Comparison of ENCODE assay signal across 31 cellular contexts in genomic region chr3:119160361-119160760, GRCh38. TPM values are rescaled to one million over a fixed set of nuclear protein-coding genes. Genes with fewer than 3 reads are reported as not detected.
"Had no signal": no experiment of that assay in that cellular context is flagged by ENCODE, and none has a peak within 500 bp of the region (broad histone marks: within the 10 kb centered on the region; RNA-seq: fewer than 3 reads in every experiment).

No MANE protein-coding gene starts in this region.

- DNase-seq: activated CD4-positive, alpha-beta T cell treated with anti-CD3 and anti-CD28 coated beads, Interleukin-2, amount 10 ng/mL, durations not matched to agents 24 days and 14 days; activated CD4-positive, alpha-beta T cell treated with anti-CD3 and anti-CD28 coated beads, Interleukin-2, amount 50 U/mL, for 48 hours; activated CD8-positive, alpha-beta memory T cell treated with anti-CD3 and anti-CD28 coated beads, Interleukin-2, amount 10 ng/mL, durations not matched to agents 7 days and 5 days; activated effector memory CD4-positive, alpha-beta T cell treated with Interleukin-2 at 50 U/mL for 16 hours; activated naive CD4-positive, alpha-beta T cell; activated naive CD8-positive, alpha-beta T cell treated with anti-CD3 and anti-CD28 coated beads, Interleukin-2, amount 50 U/mL, for 24 hours; activated T-cell treated with anti-CD3 and anti-CD28 coated beads, Interleukin-2, amount 50 U/mL, for 24 hours; amniotic stem cell; body of pancreas; MV-4-11; NCI-H1105; NCI-H1436; NCI-H1694 treated with DMSO at 0.1 percent for 48 hours; NCI-H2029 treated with DMSO at 0.1 percent for 48 hours; NCI-H345; NCI-H510A; NCI-H526 treated with DMSO at 0.1 percent for 48 hours; NCI-H82; Peyer's patch; Right ventricle myocardium superior had no signal

- H3K4me2 ChIP-seq: KMS-11 had no signal

- H3K27ac Mint-ChIP-seq: activated CD4-positive, alpha-beta T cell treated with anti-CD3 and anti-CD28 coated beads, Interleukin-2, amount 10 ng/mL, durations not matched to agents 24 days and 14 days; activated CD8-positive, alpha-beta memory T cell treated with anti-CD3 and anti-CD28 coated beads, Interleukin-2, amount 10 ng/mL, durations not matched to agents 7 days and 5 days; activated naive CD4-positive, alpha-beta T cell treated with anti-CD3 and anti-CD28 coated beads, Interleukin-2, amount 50 U/mL, for 72 hours; activated naive CD8-positive, alpha-beta T cell treated with anti-CD3 and anti-CD28 coated beads, Interleukin-2, amount 50 U/mL, for 24 hours; activated T-cell treated with anti-CD3 and anti-CD28 coated beads, Interleukin-2, amount 50 U/mL, for 24 hours; activated T-helper 1 cell treated with anti-CD3 and anti-CD28 coated beads, Interleukin-12 subunit alpha, Interleukin-12 subunit beta, Interleukin-2, Interleukin-4 antibody, amounts not matched to agents 30 ng/mL and 10 ng/mL and 1 ng/mL, durations not matched to agents 14 hours and 24 hours and 36 hours; T-helper 1 cell treated with Interleukin-12 subunit alpha and Interleukin-12 subunit beta and Interleukin-4 antibody, amounts not matched to agents 30 μg/mL and 1 μg/mL, for 36 hours had no signal

- H3K36me3 Mint-ChIP-seq: activated CD8-positive, alpha-beta memory T cell treated with anti-CD3 and anti-CD28 coated beads, Interleukin-2, amount 10 ng/mL, durations not matched to agents 7 days and 5 days had no signal

- H3K36me3 ChIP-seq: ascending aorta, cardiac muscle cell, Peyer's patch had no signal

- H3K27me3 Mint-ChIP-seq: activated CD4-positive, alpha-beta T cell treated with anti-CD3 and anti-CD28 coated beads, Interleukin-2, amount 10 ng/mL, durations not matched to agents 24 days and 14 days had no signal

- ATAC-seq: activated CD4-positive, CD25-positive, alpha-beta regulatory T cell treated with anti-CD3 and anti-CD28 coated beads, Interleukin-2, amount 50 U/mL, for 24 hours; activated CD8-positive, alpha-beta memory T cell treated with anti-CD3 and anti-CD28 coated beads, Interleukin-2, amount 10 ng/mL, durations not matched to agents 7 days and 5 days; activated naive CD4-positive, alpha-beta T cell treated with anti-CD3 and anti-CD28 coated beads, Interleukin-2, amount 50 U/mL, for 72 hours; activated naive CD8-positive, alpha-beta T cell treated with anti-CD3 and anti-CD28 coated beads, Interleukin-2, amount 50 U/mL, for 24 hours; body of pancreas had no signal

- H3K4me3 ChIP-seq: ascending aorta, body of pancreas, cardiac muscle cell, Peyer's patch had no signal

- H3K27ac ChIP-seq: ascending aorta, body of pancreas, cardiac muscle cell, KMS-11, Peyer's patch, RWPE1 had no signal

- H3K4me1 Mint-ChIP-seq: activated CD4-positive, alpha-beta T cell treated with anti-CD3 and anti-CD28 coated beads, Interleukin-2, amount 10 ng/mL, durations not matched to agents 24 days and 14 days; activated CD8-positive, alpha-beta memory T cell treated with anti-CD3 and anti-CD28 coated beads, Interleukin-2, amount 10 ng/mL, durations not matched to agents 7 days and 5 days; activated naive CD8-positive, alpha-beta T cell treated with anti-CD3 and anti-CD28 coated beads, Interleukin-2, amount 50 U/mL, for 24 hours had no signal

- H3K9me3 ChIP-seq: Peyer's patch had no signal

- H3K4me1 ChIP-seq: ascending aorta, Peyer's patch had no signal

- H3K9me3 Mint-ChIP-seq: activated naive CD8-positive, alpha-beta T cell treated with anti-CD3 and anti-CD28 coated beads, Interleukin-2, amount 50 U/mL, for 24 hours had no signal

- H3K9ac ChIP-seq: KMS-11 had no signal

- H3K27me3 ChIP-seq: ascending aorta, body of pancreas, cardiac muscle cell, Peyer's patch had no signal

- H3K4me3 Mint-ChIP-seq: activated CD4-positive, alpha-beta T cell treated with anti-CD3 and anti-CD28 coated beads, Interleukin-2, amount 10 ng/mL, durations not matched to agents 24 days and 14 days; activated CD8-positive, alpha-beta memory T cell treated with anti-CD3 and anti-CD28 coated beads, Interleukin-2, amount 10 ng/mL, durations not matched to agents 7 days and 5 days; activated naive CD8-positive, alpha-beta T cell treated with anti-CD3 and anti-CD28 coated beads, Interleukin-2, amount 50 U/mL, for 24 hours; activated T-cell treated with anti-CD3 and anti-CD28 coated beads, Interleukin-2, amount 50 U/mL, for 24 hours; activated T-helper 1 cell treated with anti-CD3 and anti-CD28 coated beads, Interleukin-12 subunit alpha, Interleukin-12 subunit beta, Interleukin-2, Interleukin-4 antibody, amounts not matched to agents 30 ng/mL and 10 ng/mL and 1 ng/mL, durations not matched to agents 14 hours and 24 hours and 36 hours; T-helper 1 cell treated with Interleukin-12 subunit alpha and Interleukin-12 subunit beta and Interleukin-4 antibody, amounts not matched to agents 30 μg/mL and 1 μg/mL, for 36 hours had no signal

RNA-seq across cellular contexts. Expression of gene UPK1B, which starts 13.0 kb away (rescaled TPM):
- total RNA-seq: activated CD4-positive, alpha-beta T cell treated with anti-CD3 and anti-CD28 coated beads, Interleukin-2, amount 10 ng/mL, durations not matched to agents 24 days and 14 days; activated CD8-positive, alpha-beta memory T cell treated with anti-CD3 and anti-CD28 coated beads, Interleukin-2, amount 10 ng/mL, durations not matched to agents 7 days and 5 days; activated T-helper 1 cell treated with anti-CD3 and anti-CD28 coated beads, Interleukin-12 subunit alpha, Interleukin-12 subunit beta, Interleukin-2, Interleukin-4 antibody, amounts not matched to agents 30 ng/mL and 10 ng/mL and 1 ng/mL, durations not matched to agents 14 hours and 24 hours and 36 hours; ascending aorta; cardiac muscle cell; MCF 10A; OCI-LY7; Peyer's patch; Right ventricle myocardium superior; SK-MEL-5 had no signal

RNA-seq across cellular contexts. Expression of gene TEX55, which starts 14.4 kb away (rescaled TPM):
- total RNA-seq: activated CD4-positive, alpha-beta T cell treated with anti-CD3 and anti-CD28 coated beads, Interleukin-2, amount 10 ng/mL, durations not matched to agents 24 days and 14 days; activated CD8-positive, alpha-beta memory T cell treated with anti-CD3 and anti-CD28 coated beads, Interleukin-2, amount 10 ng/mL, durations not matched to agents 7 days and 5 days; activated naive CD4-positive, alpha-beta T cell treated with anti-CD3 and anti-CD28 coated beads, Interleukin-2, amount 50 U/mL, for 72 hours; activated T-helper 1 cell treated with anti-CD3 and anti-CD28 coated beads, Interleukin-12 subunit alpha, Interleukin-12 subunit beta, Interleukin-2, Interleukin-4 antibody, amounts not matched to agents 30 ng/mL and 10 ng/mL and 1 ng/mL, durations not matched to agents 14 hours and 24 hours and 36 hours; ascending aorta; body of pancreas; cardiac muscle cell; MCF 10A; OCI-LY7; Peyer's patch; Right ventricle myocardium superior; SK-MEL-5 had no signal
- polyA plus RNA-seq: cardiac muscle cell had no signal
